Comparison of ENCODE assay signal across 11 cellular contexts in genomic region chr16:84604477-84605013, GRCh38. TPM values are rescaled to one million over a fixed set of nuclear protein-coding genes. Genes with fewer than 3 reads are reported as not detected.
DNase-seq lines count a peak whose midpoint lies in the region; ATAC-seq and TF ChIP-seq lines count a peak whose summit lies in the region.
"Had no signal": no experiment of that assay in that cellular context is flagged by ENCODE, and none has a peak within 500 bp of the region (broad histone marks: within the 10 kb centered on the region; RNA-seq: fewer than 3 reads in every experiment).

No MANE protein-coding gene starts in this region.

- H3K79me2 ChIP-seq in DOHH2 (ENCODE audit: control insufficient read depth, low read length), result peaks cover 90% of the 10 kb centered on the region
- peaks cover 68% of the 10 kb centered on the region for H3K79me2 ChIP-seq in Karpas-422 (ENCODE audit: low read length)
- no peaks in the 10 kb centered on the region for H3K79me2 ChIP-seq in trophoblast cell (ENCODE audit: control insufficient read depth, insufficient read depth, low read length, poor library complexity)

- H3K14ac ChIP-seq in trophoblast cell (ENCODE audit: low read length), result no peak overlapping the region

- H3K4me3 ChIP-seq in DOHH2 (ENCODE audit: low read length), result peak overlapping the region; percentile 38
- H3K4me3 ChIP-seq in Karpas-422 (ENCODE audit: low read length), result peak overlapping the region; percentile 28; the same call in 1 of the 2 replicates
- no peak overlapping the region for H3K4me3 ChIP-seq in choroid plexus epithelial cell (ENCODE audit: low read depth, low read length)
- H3K4me3 ChIP-seq in trophoblast cell (ENCODE audit: low read depth, low read length), result no peak overlapping the region
- H3K4me3 ChIP-seq: lower lobe of right lung had no signal

- H3F3A ChIP-seq in DOHH2 (ENCODE audit: control insufficient read depth, insufficient read depth), result peaks cover 37% of the 10 kb centered on the region

- H3K27ac ChIP-seq in DOHH2 (ENCODE audit: low read depth, low read length) (peak overlapping the region; percentile 18), Karpas-422 (ENCODE audit: low read length) (peak overlapping the region; percentile 99), trophoblast cell (ENCODE audit: low read depth, low read length) (no peak overlapping the region)
- H3K27ac ChIP-seq: lower lobe of right lung had no signal

- DNase-seq in Karpas-422 (no peak), choroid plexus epithelial cell (ENCODE audit: low read depth) (peak; percentile 15), trophoblast cell (no peak), NCI-H2171 treated with DMSO at 0.1 percent for 48 hours (lab: John Stamatoyannopoulos, UW) (no peak), NCI-H2107 (lab: John Stamatoyannopoulos, UW) (no peak)
- DNase-seq: dermis blood vessel endothelial cell, DND-41, lower lobe of right lung, NCI-H1694 treated with DMSO at 0.1 percent for 48 hours had no signal

- H3K27me3 ChIP-seq in DOHH2 (ENCODE audit: control insufficient read depth, low read length) (no peaks in the 10 kb centered on the region), Karpas-422 (ENCODE audit: low read length) (no peaks in the 10 kb centered on the region), trophoblast cell (ENCODE audit: insufficient read depth, low read length) (no peaks in the 10 kb centered on the region)

- H2AFZ ChIP-seq in Karpas-422 (ENCODE audit: low read length) (no peak overlapping the region), trophoblast cell (ENCODE audit: insufficient read depth, low read length, poor library complexity) (no peak overlapping the region)

- no peak overlapping the region for H4K12ac ChIP-seq in trophoblast cell (ENCODE audit: low read depth, low read length)

- H3K4me1 ChIP-seq in DOHH2 (ENCODE audit: control insufficient read depth, low read length), result peaks cover 100% of the 10 kb centered on the region
- H3K4me1 ChIP-seq in Karpas-422 (ENCODE audit: low read length), result peaks cover 98% of the 10 kb centered on the region
- peaks cover 5 to 10% of the 10 kb centered on the region in 2 experiments for H3K4me1 ChIP-seq in trophoblast cell (ENCODE audit: control insufficient read depth in 1 of 2, insufficient read depth in 2 of 2, low read length in 2 of 2)

- no peak for ATAC-seq in HG03520 (IDR thresholded peaks at IDR 0.05; ENCODE audit: unreplicated experiment)
- ATAC-seq: lower lobe of right lung had no signal

- H3K36me3 ChIP-seq in DOHH2 (ENCODE audit: control insufficient read depth, low read length) (peaks cover 41% of the 10 kb centered on the region), Karpas-422 (ENCODE audit: insufficient read depth, low read length) (peaks cover 16% of the 10 kb centered on the region), trophoblast cell (ENCODE audit: control insufficient read depth in 1 of 2, insufficient read depth in 2 of 2, low read length in 2 of 2) (peaks cover 21% of the 10 kb centered on the region in 2 experiments)
- H3K36me3 ChIP-seq: lower lobe of right lung had no signal

- H3K79me1 ChIP-seq in trophoblast cell (ENCODE audit: low read length), result no peaks in the 10 kb centered on the region

- no peak for TF ChIP-seq CTCF in DOHH2 (IDR thresholded peaks at IDR 0.05; ENCODE audit: low read depth, low read length, poor library complexity, severe bottlenecking)
- TF ChIP-seq CTCF in choroid plexus epithelial cell (conservative IDR thresholded peaks at IDR 0.05; ENCODE audit: low read depth, low read length), result no peak

- no peak overlapping the region for H2BK120ac ChIP-seq in trophoblast cell (ENCODE audit: insufficient read depth, low read length, poor library complexity)

- no peak overlapping the region for H2AK5ac ChIP-seq in trophoblast cell (ENCODE audit: low read length)

- WGBS in trophoblast cell (ENCODE audit: extremely low coverage, insufficient coverage, insufficient read length), result no CpG with 5 or more reads among the region's 9 CpGs

- H2BK12ac ChIP-seq in trophoblast cell (ENCODE audit: low read length), result no peak overlapping the region

- H3K23ac ChIP-seq in trophoblast cell (ENCODE audit: low read length), result no peak overlapping the region

- H3K4me2 ChIP-seq in DOHH2 (ENCODE audit: low read length) (peak overlapping the region; percentile 73), Karpas-422 (ENCODE audit: low read depth, low read length, poor library complexity, severe bottlenecking) (peak overlapping the region; percentile 62), trophoblast cell (ENCODE audit: low read length) (no peak overlapping the region)

- H3K9me2 ChIP-seq in DOHH2 (replicated peaks; ENCODE audit: control insufficient read depth, low read length), result no peaks in the 10 kb centered on the region
- H3K9me2 ChIP-seq in Karpas-422 (replicated peaks; ENCODE audit: insufficient read depth, low read length), result no peaks in the 10 kb centered on the region

- no peak overlapping the region for H4K8ac ChIP-seq in trophoblast cell (ENCODE audit: low read depth, low read length)

- H4K91ac ChIP-seq in trophoblast cell (ENCODE audit: low read depth, low read length), result no peak overlapping the region

- no peak overlapping the region for H2BK5ac ChIP-seq in trophoblast cell (ENCODE audit: low read depth, low read length, poor library complexity)

- H3K9me3 ChIP-seq in DOHH2 (ENCODE audit: control insufficient read depth, insufficient read depth, low read length) (no peaks in the 10 kb centered on the region), Karpas-422 (ENCODE audit: low read length) (no peaks in the 10 kb centered on the region), trophoblast cell (ENCODE audit: insufficient read depth, low read depth, low read length) (peaks cover 8% of the 10 kb centered on the region)

- no peak overlapping the region for H3K18ac ChIP-seq in trophoblast cell (ENCODE audit: low read length)

- H3K9ac ChIP-seq in Karpas-422 (ENCODE audit: low read length) (peak overlapping the region; percentile 58), trophoblast cell (ENCODE audit: low read length) (no peak overlapping the region)

- H3K4ac ChIP-seq in trophoblast cell (ENCODE audit: low read depth, low read length), result peak overlapping the region; percentile 48

- H4K20me1 ChIP-seq in DOHH2 (ENCODE audit: control insufficient read depth, insufficient read depth, low read depth, low read length), result 0 out of 2 replicates have a peak, but pooled peaks cover 2% of the 10 kb centered on the region
- H4K20me1 ChIP-seq in Karpas-422 (ENCODE audit: insufficient read depth, low read depth, low read length), result peaks cover 8% of the 10 kb centered on the region; the same call in 1 of the 2 replicates

RNA-seq across cellular contexts. Expression of gene COTL1, which starts 13.3 kb away (rescaled TPM):
- 162 and 215 TPM in 2 replicates for total RNA-seq in Karpas-422 (2014; rRNA removed; shearing (Covaris generic); ENCODE audit: low replicate concordance)
- 194 and 199 TPM in 2 replicates for polyA plus RNA-seq in trophoblast cell (2013)

RNA-seq across cellular contexts. Expression of gene KLHL36, which starts 43.8 kb away (rescaled TPM):
- total RNA-seq in Karpas-422 (2014; rRNA removed; shearing (Covaris generic); ENCODE audit: low replicate concordance), result 25.6 and 35.4 TPM in 2 replicates
- polyA plus RNA-seq in trophoblast cell (2013), result 17.4 and 17.6 TPM in 2 replicates

Comparison
In these comparisons a context has a peak if more than half of its experiments do, and no peak if none do; other contexts are left out.
1. H3K4me3 ChIP-seq: peak in DOHH2 (single experiment) and Karpas-422 (single experiment); none in choroid plexus epithelial cell (single experiment) and trophoblast cell (single experiment).